In the genomic region with DNA sequence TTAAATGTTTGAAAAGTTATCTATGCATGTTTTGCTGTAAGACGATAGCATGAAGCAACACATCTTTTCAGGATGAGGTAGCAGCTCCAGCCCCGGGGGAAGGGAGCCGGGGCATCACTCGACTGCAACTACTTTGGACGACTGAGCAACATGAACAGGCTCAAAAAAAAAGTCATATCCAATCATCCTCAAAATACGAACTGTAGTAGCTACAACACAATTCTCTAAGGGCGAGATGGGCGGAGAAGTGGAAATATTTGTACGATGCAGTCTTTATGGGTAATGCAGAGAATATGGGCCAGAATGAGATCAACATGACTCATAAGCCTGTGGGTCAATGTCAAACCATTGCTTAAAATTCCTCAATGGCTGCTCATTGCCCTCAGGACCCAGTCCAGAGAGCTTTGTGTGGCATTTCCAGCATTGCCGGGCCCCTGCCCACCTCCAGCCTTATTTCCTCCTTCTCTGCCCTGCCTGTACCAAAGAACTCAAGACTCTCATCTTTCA, we compare ENCODE assay signal across 12 cellular contexts. TPM values are rescaled to one million over a fixed set of nuclear protein-coding genes. Genes with fewer than 3 reads are reported as not detected.
DNase-seq lines count a peak whose midpoint lies in the region; ATAC-seq, FAIRE-seq and TF ChIP-seq lines count a peak whose summit lies in the region.
"Had no signal": no experiment of that assay in that cellular context is flagged by ENCODE, and none has a peak within 500 bp of the region (broad histone marks: within the 10 kb centered on the region; RNA-seq: fewer than 3 reads in every experiment).

No MANE protein-coding gene starts in this region.

- in situ Hi-C loops in Panc1 (cut with HindIII; ENCODE audit: low pct_unique_long_range_greater_than_20kb, low sequenced_read_pairs), result no loop called here

- no peaks in the 10 kb centered on the region for H3K27me3 Mint-ChIP-seq in activated T-cell treated with anti-CD3 and anti-CD28 coated beads, Interleukin-2, amount 50 U/mL, for 4 hours (ENCODE audit: low read depth)

- no peak for FAIRE-seq in kidney (lab: Jason Lieb, UNC)

- no peak overlapping the region for H3K4me3 Mint-ChIP-seq in activated T-cell treated with anti-CD3 and anti-CD28 coated beads, Interleukin-2, amount 50 U/mL, for 4 hours

- no peaks in the 10 kb centered on the region for H3K27me3 ChIP-seq in Panc1 (ENCODE audit: control insufficient read depth, insufficient read depth, low read length)
- H3K27me3 ChIP-seq: vagina had no signal

- H3K4me1 ChIP-seq in Panc1 (ENCODE audit: control insufficient read depth, insufficient read depth, low read length) (peaks cover 22% of the 10 kb centered on the region), kidney (ENCODE audit: control insufficient read depth in 1 of 2, insufficient read depth in 1 of 2, low read depth in 1 of 2, low read length in 2 of 2) (no peaks in the 10 kb centered on the region)
- H3K4me1 ChIP-seq: vagina had no signal

- BruUV-seq in Panc1 (replicated peaks; lab: Mats Ljungman, UMichigan), result no TSS peak

- CTCF ChIA-PET in Panc1 (lab: Charles Lee), result no interaction called here

- H3K36me3 ChIP-seq in Panc1 (ENCODE audit: control insufficient read depth, insufficient read depth, low read length) (no peaks in the 10 kb centered on the region), kidney (ENCODE audit: control insufficient read depth in 1 of 2, insufficient read depth in 2 of 2, low read length in 2 of 2) (no peaks in the 10 kb centered on the region)
- H3K36me3 ChIP-seq: vagina had no signal

- H3K9me3 ChIP-seq in Panc1 (ENCODE audit: control insufficient read depth, insufficient read depth, low read depth, low read length) (no peaks in the 10 kb centered on the region), kidney (ENCODE audit: control insufficient read depth in 1 of 2, low read length in 2 of 2) (no peaks in the 10 kb centered on the region)
- H3K9me3 ChIP-seq: vagina had no signal

- no peaks in the 10 kb centered on the region for H3K9me3 Mint-ChIP-seq in activated T-cell treated with anti-CD3 and anti-CD28 coated beads, Interleukin-2, amount 50 U/mL, for 4 hours

- H3K9ac ChIP-seq in kidney (ENCODE audit: low read length in 2 of 2), result no peak overlapping the region

- TF ChIP-seq CTCF in Panc1 (IDR thresholded peaks at IDR 0.05) (no peak), omental fat pad (IDR thresholded peaks at IDR 0.05) (no peak), kidney (IDR thresholded peaks at IDR 0.05; ENCODE audit: borderline replicate concordance, extremely low read depth, insufficient read depth) (no peak), GM10266 (IDR thresholded peaks at IDR 0.05; ENCODE audit: control insufficient read depth, insufficient read depth, low read depth, missing control alignments) (no peak)

- H3K27ac ChIP-seq in Panc1 (ENCODE audit: low read length) (peak overlapping the region; percentile 71; the same call in 1 of the 2 replicates), epithelial cell of prostate (peak overlapping the region; percentile 97), kidney (ENCODE audit: low read depth in 2 of 2, low read length in 2 of 2) (no peak overlapping the region)
- H3K27ac ChIP-seq: vagina, VCaP had no signal

- intact Hi-C loops in Panc1 (cut with micrococcal nuclease; ENCODE audit: unreplicated experiment) (no loop called here), kidney (cut with DNase I) (no loop called here)

- H3K4me3 ChIP-seq in Panc1 (ENCODE audit: low read depth in 2 of 2, low read length in 2 of 2) (peak overlapping the region in 1 of 2 experiments; percentile 8; a peak in 2 of 4 replicates), kidney (ENCODE audit: low read length in 2 of 2) (no peak overlapping the region)
- H3K4me3 ChIP-seq: vagina had no signal

- POLR2A ChIA-PET in Panc1 (lab: Charles Lee), result interaction anchor here (0.7 kb wide), 1 partner anchor 54 kb away, joined by 12 read pairs; no protein-coding TSS in a partner anchor

- H3K4me1 Mint-ChIP-seq in activated T-cell treated with anti-CD3 and anti-CD28 coated beads, Interleukin-2, amount 50 U/mL, for 4 hours (ENCODE audit: low read depth), result no peaks in the 10 kb centered on the region

- no peaks in the 10 kb centered on the region for H3K36me3 Mint-ChIP-seq in activated T-cell treated with anti-CD3 and anti-CD28 coated beads, Interleukin-2, amount 50 U/mL, for 4 hours (ENCODE audit: insufficient read depth)

- ATAC-seq in Panc1 (peak; percentile 86), omental fat pad (ENCODE audit: low FRiP score) (peak; percentile 48), GM21367 (IDR thresholded peaks at IDR 0.05; ENCODE audit: unreplicated experiment) (no peak)
- no peak for ATAC-seq in activated T-cell treated with anti-CD3 and anti-CD28 coated beads, Interleukin-2, amount 50 U/mL, for 4 hours

- peak; percentile 100 for DNase-seq in ELR (ENCODE audit: low read depth)
- DNase-seq in Panc1 (ENCODE audit: low read depth, low spot score), result no peak
- peak; percentile 79 for DNase-seq in epithelial cell of prostate (ENCODE audit: low read depth, low spot score)
- DNase-seq in omental fat pad (ENCODE audit: low spot score), result no peak
- DNase-seq in activated T-cell treated with anti-CD3 and anti-CD28 coated beads, Interleukin-2, amount 50 U/mL, for 4 hours, result no peak
- DNase-seq in kidney, result no peak
- no peak for DNase-seq in GM10266 (ENCODE audit: extremely low spot score)
- DNase-seq: activated effector memory CD4-positive, alpha-beta T cell treated with anti-CD3 and anti-CD28 coated beads, Interleukin-2, amount 50 U/mL, for 16 hours; NCI-H526 had no signal

RNA-seq across cellular contexts. Expression of a gene that starts 17.7 kb away (rescaled TPM):
- 21.3 TPM for total RNA-seq in Panc1 (2021; ENCODE audit: unreplicated experiment)
- 9.3 TPM for polyA plus RNA-seq in Panc1 (2012; ENCODE audit: insufficient read length)
- 10 to 100 TPM; 26.8 to 38.1 (median 29.5) TPM for total RNA-seq in omental fat pad
- 10 to 100 TPM; 10.7 to 11.6 (median 11.0) TPM for total RNA-seq in activated T-cell treated with anti-CD3 and anti-CD28 coated beads, Interleukin-2, amount 50 U/mL, for 4 hours
- 27.9 TPM for total RNA-seq in kidney
- polyA plus RNA-seq in kidney (ENCODE audit: insufficient read depth, low read depth, low replicate concordance), result 7.2 TPM

Comparison
In these comparisons a context has a peak if more than half of its experiments do, and no peak if none do; other contexts are left out.
1. DNase-seq: peak in ELR (single experiment) and epithelial cell of prostate (single experiment); none in Panc1 (single experiment), omental fat pad (single experiment), activated T-cell treated with anti-CD3 and anti-CD28 coated beads, Interleukin-2, amount 50 U/mL, for 4 hours (single experiment), kidney (single experiment) and GM10266 (single experiment).
2. ATAC-seq: peak in Panc1 (single experiment) and omental fat pad (single experiment); none in activated T-cell treated with anti-CD3 and anti-CD28 coated beads, Interleukin-2, amount 50 U/mL, for 4 hours (0 of 2) and GM21367 (single experiment).
3. H3K27ac ChIP-seq: peak in Panc1 (single experiment) and epithelial cell of prostate (single experiment); none in kidney (0 of 2).